In genomic region chr9:137317021-137317978, GRCh38 we compare ENCODE assay signal across 13 cellular contexts. TPM values are rescaled to one million over a fixed set of nuclear protein-coding genes. Genes with fewer than 3 reads are reported as not detected.
A peak's percentile ranks its signal among the peaks of the same experiment; 100 is the strongest.
DNase-seq lines count a peak whose midpoint lies in the region; ATAC-seq and TF ChIP-seq lines count a peak whose summit lies in the region.
"Had no signal": no experiment of that assay in that cellular context is flagged by ENCODE, and none has a peak within 500 bp of the region (broad histone marks: within the 10 kb centered on the region; RNA-seq: fewer than 3 reads in every experiment).

No MANE protein-coding gene starts in this region.

- H3K9me3 Mint-ChIP-seq in naive thymus-derived CD4-positive, alpha-beta T cell, result no peaks in the 10 kb centered on the region

- no peaks in the 10 kb centered on the region for H3K27me3 ChIP-seq in Panc1 (ENCODE audit: control insufficient read depth, insufficient read depth, low read length)
- H3K27me3 ChIP-seq in right cardiac atrium (ENCODE audit: control insufficient read depth, insufficient read depth), result no peaks in the 10 kb centered on the region
- peaks cover 0 to 37% (median 12%) of the 10 kb centered on the region in 3 donors for H3K27me3 ChIP-seq in stomach
- H3K27me3 ChIP-seq in naive thymus-derived CD4-positive, alpha-beta T cell (ENCODE audit: control insufficient read depth in 2 of 2, insufficient read depth in 2 of 2, low read length in 2 of 2), result no peaks in the 10 kb centered on the region

- in situ Hi-C loops in Panc1 (cut with HindIII; ENCODE audit: low pct_unique_long_range_greater_than_20kb, low sequenced_read_pairs), result no loop called here

- peak; percentile 29 for DNase-seq in Right ventricle myocardium superior
- DNase-seq in cardiac septum (ENCODE audit: low spot score), result no peak
- DNase-seq in Panc1 (ENCODE audit: low read depth, low spot score), result no peak
- DNase-seq in right cardiac atrium, result peak in 2 of 3 donors; percentile 50 to 68
- DNase-seq in stomach, result peak; percentile 19
- no peak for DNase-seq in EL
- no peak for DNase-seq in NCI-H1930 (lab: John Stamatoyannopoulos, UW)
- no peak for DNase-seq in naive thymus-derived CD4-positive, alpha-beta T cell
- DNase-seq: Kasumi-1, NCI-H2029 treated with DMSO at 0.1 percent for 48 hours had no signal

- H3K4me3 ChIP-seq in Panc1 (ENCODE audit: low read depth in 2 of 2, low read length in 2 of 2) (no peak overlapping the region), right cardiac atrium (ENCODE audit: low read length) (no peak overlapping the region), stomach (no peak overlapping the region)
- H3K4me3 ChIP-seq in naive thymus-derived CD4-positive, alpha-beta T cell (ENCODE audit: low read length), result no peak overlapping the region

- no peak overlapping the region for H3K27ac Mint-ChIP-seq in naive thymus-derived CD4-positive, alpha-beta T cell

- no peak for TF ChIP-seq POLR2A in stomach (IDR thresholded peaks at IDR 0.05)

- TF ChIP-seq CTCF in Panc1 (IDR thresholded peaks at IDR 0.05), result no peak
- TF ChIP-seq CTCF in stomach (IDR thresholded peaks at IDR 0.05), result no peak

- 91% methylated on average over 25 of the region's 25 CpGs for WGBS in right cardiac atrium
- 83 to 93% (median 91%) methylated on average over 12 to 25 of the region's 25 CpGs for WGBS in stomach, 5 donors

- intact Hi-C loops in Right ventricle myocardium superior (cut with DNase I) (no loop called here), cardiac septum (cut with DNase I) (no loop called here), Panc1 (cut with micrococcal nuclease; ENCODE audit: unreplicated experiment) (no loop called here), right cardiac atrium (cut with DNase I) (no loop called here), stomach (cut with DNase I; ENCODE audit: low total_unique reads) (no loop called here)
- intact Hi-C loops in naive thymus-derived CD4-positive, alpha-beta T cell (cut with micrococcal nuclease), result no loop called here

- CTCF ChIA-PET in Panc1 (lab: Charles Lee), result no interaction called here
- CTCF ChIA-PET in naive thymus-derived CD4-positive, alpha-beta T cell (lab: Charles Lee), result no interaction called here

- peaks cover 0 to 3% (median 0%) of the 10 kb centered on the region in 5 donors for H3K27me3 Mint-ChIP-seq in naive thymus-derived CD4-positive, alpha-beta T cell

- no peak for TF ChIP-seq EP300 in stomach (IDR thresholded peaks at IDR 0.05)

- POLR2A ChIA-PET in Panc1 (lab: Charles Lee), result no interaction called here
- POLR2A ChIA-PET in naive thymus-derived CD4-positive, alpha-beta T cell (lab: Charles Lee), result no interaction called here

- peak overlapping the region in 2 of 10 donors; percentile 35 to 63 for H3K4me3 Mint-ChIP-seq in naive thymus-derived CD4-positive, alpha-beta T cell

- BruUV-seq in Panc1 (replicated peaks; lab: Mats Ljungman, UMichigan), result no TSS peak

- H3K36me3 Mint-ChIP-seq in naive thymus-derived CD4-positive, alpha-beta T cell, result no peaks in the 10 kb centered on the region

- peaks cover 0 to 7% (median 5%) of the 10 kb centered on the region in 7 donors for H3K4me1 Mint-ChIP-seq in naive thymus-derived CD4-positive, alpha-beta T cell

- H3K36me3 ChIP-seq in Panc1 (ENCODE audit: control insufficient read depth, insufficient read depth, low read length), result no peaks in the 10 kb centered on the region
- H3K36me3 ChIP-seq in stomach, result no peaks in the 10 kb centered on the region
- H3K36me3 ChIP-seq in naive thymus-derived CD4-positive, alpha-beta T cell (ENCODE audit: control insufficient read depth in 2 of 3, insufficient read depth in 3 of 3, low read length in 3 of 3), result no peaks in the 10 kb centered on the region
- H3K36me3 ChIP-seq: ascending aorta, upper lobe of left lung had no signal

- H3K27ac ChIP-seq in Panc1 (ENCODE audit: low read length), result peak overlapping the region; percentile 68; the same call in 1 of the 2 replicates
- H3K27ac ChIP-seq in right cardiac atrium (ENCODE audit: low read length), result no peak overlapping the region
- H3K27ac ChIP-seq in stomach, result peak overlapping the region in 1 of 5 donors; percentile 56
- H3K27ac ChIP-seq in naive thymus-derived CD4-positive, alpha-beta T cell (ENCODE audit: low read depth, low read length), result no peak overlapping the region
- H3K27ac ChIP-seq: ascending aorta, epithelial cell of prostate had no signal

- H3K4me1 ChIP-seq in Panc1 (ENCODE audit: control insufficient read depth, insufficient read depth, low read length) (no peaks in the 10 kb centered on the region; the same call in 1 of the 2 replicates), right cardiac atrium (ENCODE audit: control insufficient read depth, insufficient read depth, low read length) (no peaks in the 10 kb centered on the region), stomach (peaks cover 15 to 40% (median 28%) of the 10 kb centered on the region in 4 donors)
- peaks cover 0 to 10% of the 10 kb centered on the region in 2 donors for H3K4me1 ChIP-seq in naive thymus-derived CD4-positive, alpha-beta T cell (ENCODE audit: control insufficient read depth in 2 of 2, insufficient read depth in 2 of 2, low read length in 2 of 2)

- ATAC-seq in Right ventricle myocardium superior (ENCODE audit: poor library complexity) (no peak), Panc1 (no peak), right cardiac atrium (no peak)
- no peak for ATAC-seq in naive thymus-derived CD4-positive, alpha-beta T cell

- no peaks in the 10 kb centered on the region for H3K9me3 ChIP-seq in Panc1 (ENCODE audit: control insufficient read depth, insufficient read depth, low read depth, low read length)
- H3K9me3 ChIP-seq in right cardiac atrium (ENCODE audit: control insufficient read depth, low read length), result no peaks in the 10 kb centered on the region
- no peaks in the 10 kb centered on the region for H3K9me3 ChIP-seq in stomach
- no peaks in the 10 kb centered on the region for H3K9me3 ChIP-seq in naive thymus-derived CD4-positive, alpha-beta T cell (ENCODE audit: control insufficient read depth in 2 of 3, low read length in 3 of 3)
- H3K9me3 ChIP-seq: ascending aorta, upper lobe of left lung had no signal

RNA-seq across cellular contexts. Expression of gene NRARP, which starts 15.2 kb away (rescaled TPM):
- total RNA-seq in Right ventricle myocardium superior (4.4 TPM), cardiac septum (11.7 TPM), Panc1 (2021; ENCODE audit: unreplicated experiment) (16.9 TPM), right cardiac atrium (10 to 100 TPM in 1 of 4 donors, 1 to 10 TPM in 3; 4.5 to 14.5 (median 7.9) TPM), stomach (100 to 1,000 TPM in 1 of 5 donors, 10 to 100 TPM in 2, 1 to 10 TPM in 2; 1.2 to 323 (median 14.6) TPM)
- polyA plus RNA-seq in Panc1 (2012; ENCODE audit: insufficient read length), result 20.6 TPM
- polyA plus RNA-seq in right cardiac atrium (4.2 TPM), stomach (1 to 10 TPM; 1.5 to 2.7 (median 2.0) TPM)
- total RNA-seq in naive thymus-derived CD4-positive, alpha-beta T cell, result 1 to 10 TPM in 3 of 5 experiments, under 1 TPM in 2; 0.70 to 2.7 (median 1.7) TPM
- polyA plus RNA-seq in naive thymus-derived CD4-positive, alpha-beta T cell, result not detected

RNA-seq across cellular contexts. Expression of gene TOR4A, which starts 39.8 kb away (rescaled TPM):
- total RNA-seq in Right ventricle myocardium superior (16.6 TPM), cardiac septum (13.9 TPM), Panc1 (2021; ENCODE audit: unreplicated experiment) (37.1 TPM), right cardiac atrium (10 to 100 TPM; 10.9 to 17.2 (median 13.1) TPM), stomach (100 to 1,000 TPM in 1 of 5 donors, 10 to 100 TPM in 3, 1 to 10 TPM in 1; 9.9 to 180 (median 29.9) TPM)
- polyA plus RNA-seq in Panc1 (2012; ENCODE audit: insufficient read length), result 33.1 TPM
- polyA plus RNA-seq in right cardiac atrium (6.2 TPM), stomach (1 to 10 TPM; 5.9 to 8.9 (median 6.0) TPM)
- 10 to 100 TPM in 2 of 5 experiments, 1 to 10 TPM in 2, under 1 TPM in 1; 0.84 to 16.6 (median 2.3) TPM for total RNA-seq in naive thymus-derived CD4-positive, alpha-beta T cell
- polyA plus RNA-seq in naive thymus-derived CD4-positive, alpha-beta T cell, result under 1 TPM in 1 of 2 donors, not detected in 1; 0.07 TPM

Comparison
In these comparisons a context has a peak if more than half of its experiments do, and no peak if none do; other contexts are left out.
1. DNase-seq: peak in Right ventricle myocardium superior (single experiment), right cardiac atrium (2 of 3) and stomach (single experiment); none in cardiac septum (single experiment), Panc1 (single experiment), EL (single experiment), NCI-H1930 (0 of 2) and naive thymus-derived CD4-positive, alpha-beta T cell (0 of 9).